ENCODE assay signal across 20 cellular contexts in genomic region chr3:71707600-71707999, GRCh38.
"Had no signal": no experiment of that assay in that cellular context is flagged by ENCODE, and none has a peak within 500 bp of the region (broad histone marks: within the 10 kb centered on the region; RNA-seq: fewer than 3 reads in every experiment).

No MANE protein-coding gene starts in this region.

- H3K9me3 Mint-ChIP-seq: memory B cell; natural killer cell treated with Interleukin-12 subunit alpha and Interleukin-12 subunit beta and Interleukin-15 and Interleukin-18, amount 100 ng/mL, for 72 hours; T-cell had no signal

- H3K4me3 Mint-ChIP-seq: memory B cell, T-cell, type B pancreatic cell had no signal

- H3K27ac Mint-ChIP-seq: activated naive CD4-positive, alpha-beta T cell treated with anti-CD3 and anti-CD28 coated beads, Interleukin-2, amount 50 U/mL, for 72 hours; memory B cell; type B pancreatic cell had no signal

- H3K4me3 ChIP-seq: cardiac muscle cell, colonic mucosa, left ventricle myocardium inferior, prostate gland, sigmoid colon, suprapubic skin had no signal

- ATAC-seq: natural killer cell treated with Interleukin-12 subunit alpha and Interleukin-12 subunit beta and Interleukin-15 and Interleukin-18, amount 100 ng/mL, for 72 hours; stimulated activated naive CD8-positive, alpha-beta T cell treated with anti-CD3 and anti-CD28 coated beads, Interleukin-15, Interleukin-2, amounts not matched to agents 100 U/mL and 50 U/mL, for 24 hours; T-cell had no signal

- H3K27me3 Mint-ChIP-seq: natural killer cell treated with Interleukin-12 subunit alpha and Interleukin-12 subunit beta and Interleukin-15 and Interleukin-18, amount 100 ng/mL, for 72 hours; T-cell; type B pancreatic cell had no signal

- H3K4me1 Mint-ChIP-seq: memory B cell had no signal

- DNase-seq: activated CD4-positive, alpha-beta T cell treated with anti-CD3 and anti-CD28 coated beads for 4 hours; activated T-cell treated with anti-CD3 and anti-CD28 coated beads for 4 hours; anterior cingulate cortex; colonic mucosa; effector CD8-positive, alpha-beta T cell; left ventricle myocardium inferior; occipital lobe; sigmoid colon; stimulated activated CD4-positive, alpha-beta T cell treated with anti-CD3 and anti-CD28 coated beads, Interleukin-12 subunit alpha, Interleukin-12 subunit beta, amount 100 ng/mL, for 4 hours; stimulated activated CD4-positive, alpha-beta T cell treated with anti-CD3 and anti-CD28 coated beads, Interleukin-2, amount 100 ng/mL, for 48 hours; stimulated activated naive CD8-positive, alpha-beta T cell treated with anti-CD3 and anti-CD28 coated beads, Interleukin-15, Interleukin-2, amounts not matched to agents 100 U/mL and 50 U/mL, for 24 hours; T-cell; T1000 had no signal

- H3K36me3 Mint-ChIP-seq: memory B cell had no signal
